18 cellular contexts compared by ENCODE assay signal in genomic region chr2:83787189-83787588, GRCh38.
"Had no signal": no experiment of that assay in that cellular context is flagged by ENCODE, and none has a peak within 500 bp of the region (broad histone marks: within the 10 kb centered on the region; RNA-seq: fewer than 3 reads in every experiment).

No MANE protein-coding gene starts in this region.

- DNase-seq: dermis blood vessel endothelial cell; erythroblast; heart left ventricle; hippocampal formation; mammary epithelial cell; natural killer cell; nucleus accumbens; ovary; sigmoid colon; stimulated activated CD4-positive, alpha-beta T cell treated with anti-CD3 and anti-CD28 coated beads, Interleukin-12 subunit alpha, Interleukin-12 subunit beta, amount 100 ng/mL, for 4 hours; stimulated activated naive CD4-positive, alpha-beta T cell treated with Interleukin-2 at 50 U/mL for 16 hours; thyroid gland had no signal

- ATAC-seq: heart left ventricle, left lobe of liver, natural killer cell had no signal

- H3K4me1 ChIP-seq: heart left ventricle, right atrium auricular region, sigmoid colon, suprapubic skin, thyroid gland had no signal

- FAIRE-seq: endothelial cell of umbilical vein, urothelium cell line had no signal

- H3K36me3 ChIP-seq: heart left ventricle, ovary, right atrium auricular region, sigmoid colon, suprapubic skin, thyroid gland had no signal

- H3K4me3 ChIP-seq: heart left ventricle, ovary, right atrium auricular region, sigmoid colon, skin epidermis, suprapubic skin, thyroid gland had no signal

- H3K27ac ChIP-seq: heart left ventricle, ovary, right atrium auricular region, sigmoid colon, skin epidermis, suprapubic skin, thyroid gland had no signal

- H3K27me3 ChIP-seq: heart left ventricle, ovary, right atrium auricular region, sigmoid colon, suprapubic skin, thyroid gland had no signal

- H3K9me3 ChIP-seq: heart left ventricle, ovary, right atrium auricular region, sigmoid colon, suprapubic skin, thyroid gland had no signal
